In genomic region chr4:113593400-113594230, GRCh38 we compare ENCODE assay signal across 9 cellular contexts.
DNase-seq lines count a peak whose midpoint lies in the region; ATAC-seq and TF ChIP-seq lines count a peak whose summit lies in the region.
"Had no signal": no experiment of that assay in that cellular context is flagged by ENCODE, and none has a peak within 500 bp of the region (broad histone marks: within the 10 kb centered on the region; RNA-seq: fewer than 3 reads in every experiment).

No MANE protein-coding gene starts in this region.

- no peak for DNase-seq in activated CD4-positive, alpha-beta memory T cell treated with anti-CD3 and anti-CD28 coated beads for 36 hours
- no peak for DNase-seq in activated CD4-positive, alpha-beta memory T cell treated with anti-CD3 and anti-CD28 coated beads, Interleukin-2, amount 10 ng/mL, durations not matched to agents 7 days and 5 days
- DNase-seq in H9 = no peak
- DNase-seq in mesendoderm = no peak
- no peak for DNase-seq in NCI-H1436 (lab: John Stamatoyannopoulos, UW)
- DNase-seq in iPS-NIHi7 (ENCODE audit: extremely low spot score) = no peak
- DNase-seq in activated gamma-delta T cell treated with Interleukin-2 at 50 U/mL for 16 hours = no peak
- DNase-seq: amniotic stem cell had no signal

- H3K4ac ChIP-seq in H9 (ENCODE audit: low read depth, low read length) = no peak overlapping the region
- H3K4ac ChIP-seq in mesendoderm (ENCODE audit: low read depth, low read length) = no peak overlapping the region

- H3K23me2 ChIP-seq in H9 (ENCODE audit: insufficient read length, low read depth, low read length, poor library complexity, severe bottlenecking) = no peaks in the 10 kb centered on the region

- H3K23ac ChIP-seq in H9 (ENCODE audit: insufficient read length, low read depth, low read length) = no peak overlapping the region
- H3K23ac ChIP-seq in mesendoderm (ENCODE audit: low read length) = no peak overlapping the region

- POLR2A ChIA-PET in activated CD4-positive, alpha-beta memory T cell treated with anti-CD3 and anti-CD28 coated beads for 36 hours (lab: Charles Lee) = no interaction called here
- POLR2A ChIA-PET in activated CD4-positive, alpha-beta memory T cell treated with anti-CD3 and anti-CD28 coated beads, Interleukin-2, amount 10 ng/mL, durations not matched to agents 7 days and 5 days (lab: Charles Lee) = no interaction called here

- ATAC-seq in HG03521 (IDR thresholded peaks at IDR 0.05; ENCODE audit: unreplicated experiment) = peak; percentile 64

- H3K79me2 ChIP-seq in H9 (ENCODE audit: insufficient read depth, low read length) = no peaks in the 10 kb centered on the region
- H3K79me2 ChIP-seq in mesendoderm (ENCODE audit: control insufficient read depth, insufficient read depth, low read length) = no peaks in the 10 kb centered on the region

- H3K27ac ChIP-seq in H9 (ENCODE audit: insufficient read length, low read depth, low read length) (no peak overlapping the region), mesendoderm (ENCODE audit: low read depth, low read length) (no peak overlapping the region)

- peaks cover 55% of the 10 kb centered on the region for H3K4me1 Mint-ChIP-seq in activated CD4-positive, alpha-beta memory T cell treated with anti-CD3 and anti-CD28 coated beads for 36 hours (ENCODE audit: low read depth)
- peaks cover 14% of the 10 kb centered on the region for H3K4me1 Mint-ChIP-seq in activated CD4-positive, alpha-beta memory T cell treated with anti-CD3 and anti-CD28 coated beads, Interleukin-2, amount 10 ng/mL, durations not matched to agents 7 days and 5 days
- H3K4me1 Mint-ChIP-seq in H9 = peaks cover 3% of the 10 kb centered on the region in 2 experiments; a peak in 1 of 4 replicates

- H3K79me1 ChIP-seq in H9 (ENCODE audit: insufficient read depth, low read depth, low read length, poor library complexity, severe bottlenecking) = no peaks in the 10 kb centered on the region
- no peaks in the 10 kb centered on the region for H3K79me1 ChIP-seq in mesendoderm (ENCODE audit: low read length)

- CTCF ChIA-PET in activated CD4-positive, alpha-beta memory T cell treated with anti-CD3 and anti-CD28 coated beads for 36 hours (lab: Charles Lee) = interaction anchor here (0.7 kb wide), 1 partner anchor 33 kb away, joined by 3 read pairs; no protein-coding TSS in a partner anchor
- CTCF ChIA-PET in activated CD4-positive, alpha-beta memory T cell treated with anti-CD3 and anti-CD28 coated beads, Interleukin-2, amount 10 ng/mL, durations not matched to agents 7 days and 5 days (lab: Charles Lee) = interaction anchor here (3.3 kb wide), 1 partner anchor 12 kb away, joined by 10 read pairs; no protein-coding TSS in a partner anchor

- H2BK120ac ChIP-seq in H9 (ENCODE audit: low read depth, low read length, poor library complexity, severe bottlenecking) (no peak overlapping the region), mesendoderm (ENCODE audit: low read depth, low read length) (peak overlapping the region; percentile 38)

- no peaks in the 10 kb centered on the region for H3K27me3 Mint-ChIP-seq in activated CD4-positive, alpha-beta memory T cell treated with anti-CD3 and anti-CD28 coated beads for 36 hours
- H3K27me3 Mint-ChIP-seq in activated CD4-positive, alpha-beta memory T cell treated with anti-CD3 and anti-CD28 coated beads, Interleukin-2, amount 10 ng/mL, durations not matched to agents 7 days and 5 days = no peaks in the 10 kb centered on the region
- H3K27me3 Mint-ChIP-seq in H9 (ENCODE audit: low read depth) = no peaks in the 10 kb centered on the region

- H4K5ac ChIP-seq in H9 (ENCODE audit: insufficient read length, low read depth, low read length) = no peak overlapping the region
- H4K5ac ChIP-seq in mesendoderm (ENCODE audit: low read length) = no peak overlapping the region

- no peaks in the 10 kb centered on the region for H4K20me1 ChIP-seq in H9 (ENCODE audit: control insufficient read depth, insufficient read depth, insufficient read length)

- no peak overlapping the region for H2BK15ac ChIP-seq in H9 (ENCODE audit: low read depth, low read length)
- H2BK15ac ChIP-seq in mesendoderm (replicated peaks; ENCODE audit: low read depth) = peak overlapping the region; percentile 57

- intact Hi-C loops in activated CD4-positive, alpha-beta memory T cell treated with anti-CD3 and anti-CD28 coated beads for 36 hours (cut with micrococcal nuclease) = no loop called here

- H3K9me3 ChIP-seq in H9 (ENCODE audit: control insufficient read depth, low read depth, low read length) = no peaks in the 10 kb centered on the region

- no peak overlapping the region for H3K4me2 ChIP-seq in H9 (ENCODE audit: insufficient read depth, insufficient read length, low read length)
- no peak overlapping the region for H3K4me2 ChIP-seq in mesendoderm (ENCODE audit: low read length)

- H3T11ph ChIP-seq in H9 (ENCODE audit: low read length) = no peak overlapping the region

- H2AFZ ChIP-seq in H9 (ENCODE audit: low read length) = no peak overlapping the region

- H3K9me3 Mint-ChIP-seq in activated CD4-positive, alpha-beta memory T cell treated with anti-CD3 and anti-CD28 coated beads for 36 hours = no peaks in the 10 kb centered on the region
- peaks cover 3% of the 10 kb centered on the region for H3K9me3 Mint-ChIP-seq in activated CD4-positive, alpha-beta memory T cell treated with anti-CD3 and anti-CD28 coated beads, Interleukin-2, amount 10 ng/mL, durations not matched to agents 7 days and 5 days
- no peaks in the 10 kb centered on the region for H3K9me3 Mint-ChIP-seq in H9

- H3K27ac Mint-ChIP-seq in activated CD4-positive, alpha-beta memory T cell treated with anti-CD3 and anti-CD28 coated beads for 36 hours = peak overlapping the region; percentile 28
- no peak overlapping the region for H3K27ac Mint-ChIP-seq in activated CD4-positive, alpha-beta memory T cell treated with anti-CD3 and anti-CD28 coated beads, Interleukin-2, amount 10 ng/mL, durations not matched to agents 7 days and 5 days
- H3K27ac Mint-ChIP-seq in H9 = peak overlapping the region in 2 of 3 experiments; percentile 11 to 38; a peak in 2 of 7 replicates

- no peak overlapping the region for H3K14ac ChIP-seq in H9 (ENCODE audit: insufficient read depth, low read length)

- peak overlapping the region; percentile 16 for H3K18ac ChIP-seq in H9 (ENCODE audit: insufficient read length, low read depth, low read length)
- no peak overlapping the region for H3K18ac ChIP-seq in mesendoderm (ENCODE audit: low read length)

- no peaks in the 10 kb centered on the region for H3K27me3 ChIP-seq in H9 (ENCODE audit: insufficient read depth, low read length)
- H3K27me3 ChIP-seq in mesendoderm (ENCODE audit: insufficient read depth, low read length, poor library complexity) = no peaks in the 10 kb centered on the region

- no peak overlapping the region for H3K4me3 ChIP-seq in mesendoderm (ENCODE audit: low read length)

- H2BK5ac ChIP-seq in H9 (ENCODE audit: insufficient read length, low read length) = no peak overlapping the region
- H2BK5ac ChIP-seq in mesendoderm (ENCODE audit: low read length) = no peak overlapping the region

- H3K56ac ChIP-seq in H9 (ENCODE audit: insufficient read length, low read depth, low read length) = no peak overlapping the region
- H3K56ac ChIP-seq in mesendoderm (ENCODE audit: low read length) = no peak overlapping the region

- no peak overlapping the region for H3K4me3 Mint-ChIP-seq in activated CD4-positive, alpha-beta memory T cell treated with anti-CD3 and anti-CD28 coated beads for 36 hours
- H3K4me3 Mint-ChIP-seq in activated CD4-positive, alpha-beta memory T cell treated with anti-CD3 and anti-CD28 coated beads, Interleukin-2, amount 10 ng/mL, durations not matched to agents 7 days and 5 days = no peak overlapping the region
- no peak overlapping the region for H3K4me3 Mint-ChIP-seq in H9

- no peak overlapping the region for H2AK5ac ChIP-seq in H9 (ENCODE audit: insufficient read length, low read length)
- H2AK5ac ChIP-seq in mesendoderm (ENCODE audit: low read length) = no peak overlapping the region

- H3K9ac ChIP-seq in H9 (ENCODE audit: extremely low read depth, insufficient read length, low read length) = no peak overlapping the region
- no peak overlapping the region for H3K9ac ChIP-seq in mesendoderm (ENCODE audit: low read length)

- peaks cover 57% of the 10 kb centered on the region for H3K36me3 Mint-ChIP-seq in activated CD4-positive, alpha-beta memory T cell treated with anti-CD3 and anti-CD28 coated beads for 36 hours
- H3K36me3 Mint-ChIP-seq in activated CD4-positive, alpha-beta memory T cell treated with anti-CD3 and anti-CD28 coated beads, Interleukin-2, amount 10 ng/mL, durations not matched to agents 7 days and 5 days (ENCODE audit: low read depth) = peaks cover 53% of the 10 kb centered on the region
- H3K36me3 Mint-ChIP-seq in H9 (ENCODE audit: insufficient read depth in 1 of 3, low read depth in 3 of 3) = no peaks in the 10 kb centered on the region

- no peak for TF ChIP-seq CTCF in H9 (conservative IDR thresholded peaks at IDR 0.05)

- no peak overlapping the region for H4K91ac ChIP-seq in H9 (ENCODE audit: insufficient read length, low read depth, low read length)

- WGBS in H9 (ENCODE audit: extremely low coverage, insufficient read length, low lambda C conversion rate) = no CpG with 5 or more reads among the region's 1 CpG
- no CpG with 5 or more reads among the region's 1 CpG for WGBS in mesendoderm (ENCODE audit: extremely low coverage, insufficient coverage, low lambda C conversion rate)

- H3K4me1 ChIP-seq in H9 (ENCODE audit: insufficient read depth, low read length) (no peaks in the 10 kb centered on the region; the same call in 1 of the 2 replicates), mesendoderm (ENCODE audit: control insufficient read depth, low read depth, low read length) (no peaks in the 10 kb centered on the region)

- H4K8ac ChIP-seq in H9 (replicated peaks; ENCODE audit: insufficient read length, low read depth, low read length) (no peak overlapping the region), mesendoderm (ENCODE audit: low read depth, low read length) (no peak overlapping the region)

- H2BK20ac ChIP-seq in H9 (ENCODE audit: low read depth, low read length, poor library complexity, severe bottlenecking) = no peak overlapping the region

- H2BK12ac ChIP-seq in H9 (ENCODE audit: insufficient read length, low read depth, low read length) = no peak overlapping the region

- H3K36me3 ChIP-seq in mesendoderm (ENCODE audit: control insufficient read depth, insufficient read depth, low read length) = no peaks in the 10 kb centered on the region
